In the genomic region with DNA sequence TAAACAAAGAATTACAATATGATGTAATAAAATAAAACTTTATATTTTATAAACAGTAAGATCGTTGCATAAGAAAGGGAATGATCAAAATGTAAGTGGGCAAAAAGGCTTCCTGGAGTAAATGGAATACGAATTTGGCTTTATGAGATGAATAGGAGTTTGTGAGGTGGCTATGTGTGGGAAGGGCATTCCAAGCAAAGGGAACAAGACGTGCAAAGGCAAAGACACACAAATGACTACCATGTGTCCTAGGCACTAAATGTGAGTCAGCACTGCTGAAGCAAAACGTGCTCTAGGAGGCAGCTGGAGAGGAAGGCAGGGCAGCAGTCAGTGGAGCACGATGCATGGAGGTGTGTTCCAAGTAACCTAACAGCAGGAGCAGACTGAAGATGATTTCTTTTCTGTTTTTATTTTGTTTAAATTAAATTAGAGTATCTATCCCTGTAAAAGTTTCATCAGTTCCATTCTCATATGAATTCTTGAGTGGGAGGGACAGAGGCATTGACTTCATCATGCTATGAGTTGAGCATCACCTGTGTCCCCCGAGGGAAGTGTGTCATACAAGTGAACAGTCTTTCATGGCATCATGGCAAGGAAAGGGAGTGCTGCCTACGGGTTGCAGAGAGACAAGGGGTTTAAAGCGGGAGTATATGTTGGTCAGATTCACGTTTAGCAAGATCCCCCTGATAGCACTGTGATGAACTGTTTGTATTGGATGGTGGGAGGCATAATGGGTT, we compare ENCODE assay signal across 17 cellular contexts. TPM values are rescaled to one million over a fixed set of nuclear protein-coding genes. Genes with fewer than 3 reads are reported as not detected.
DNase-seq lines count a peak whose midpoint lies in the region; ATAC-seq and TF ChIP-seq lines count a peak whose summit lies in the region.
"Had no signal": no experiment of that assay in that cellular context is flagged by ENCODE, and none has a peak within 500 bp of the region (broad histone marks: within the 10 kb centered on the region; RNA-seq: fewer than 3 reads in every experiment).

No MANE protein-coding gene starts in this region.

- peak; percentile 56 for ATAC-seq in IMR-90 (ENCODE audit: low read depth)
- no peak for ATAC-seq in memory B cell (ENCODE audit: low read depth)
- no peak for ATAC-seq in HG03097 (IDR thresholded peaks at IDR 0.05; ENCODE audit: low FRiP score, unreplicated experiment)
- ATAC-seq: HepG2 had no signal

- H4K91ac ChIP-seq in IMR-90 (ENCODE audit: insufficient read depth, low read depth, low read length) = peak overlapping the region; percentile 46; the same call in 1 of the 2 replicates

- H2BK5ac ChIP-seq in IMR-90 (ENCODE audit: low read depth, low read length, poor library complexity, severe bottlenecking) = peak overlapping the region; percentile 10

- H3K9me3 Mint-ChIP-seq in chondrocyte (ENCODE audit: low read depth) (no peaks in the 10 kb centered on the region), memory B cell (no peaks in the 10 kb centered on the region), Caco-2 (ENCODE audit: unreplicated experiment) (no peaks in the 10 kb centered on the region)
- H3K9me3 Mint-ChIP-seq: activated CD4-positive, alpha-beta memory T cell treated with anti-CD3 and anti-CD28 coated beads, Interleukin-2, amount 10 ng/mL, durations not matched to agents 7 days and 5 days; activated naive CD4-positive, alpha-beta T cell treated with anti-CD3 and anti-CD28 coated beads, Interleukin-2, amount 50 U/mL, for 24 hours; CD4-positive, alpha-beta T cell; stimulated activated naive CD8-positive, alpha-beta T cell treated with anti-CD3 and anti-CD28 coated beads, Interleukin-15, Interleukin-2, amounts not matched to agents 100 ng/mL and 50 ng/mL, for 24 hours had no signal

- H3K36me3 Mint-ChIP-seq in chondrocyte (ENCODE audit: low read depth) = no peaks in the 10 kb centered on the region
- no peaks in the 10 kb centered on the region for H3K36me3 Mint-ChIP-seq in memory B cell
- H3K36me3 Mint-ChIP-seq in Caco-2 (ENCODE audit: insufficient read depth, unreplicated experiment) = no peaks in the 10 kb centered on the region
- H3K36me3 Mint-ChIP-seq: activated naive CD4-positive, alpha-beta T cell treated with anti-CD3 and anti-CD28 coated beads, Interleukin-2, amount 50 U/mL, for 24 hours had no signal

- POLR2A ChIA-PET in IMR-90 (lab: Charles Lee; ENCODE audit: unreplicated experiment) = no interaction called here
- POLR2A ChIA-PET in Caco-2 (lab: Charles Lee) = no interaction called here

- H3K4me3 Mint-ChIP-seq in chondrocyte (ENCODE audit: unreplicated experiment) (no peak overlapping the region), memory B cell (no peak overlapping the region), Caco-2 (ENCODE audit: unreplicated experiment) (no peak overlapping the region)
- H3K4me3 Mint-ChIP-seq: activated CD4-positive, alpha-beta memory T cell treated with anti-CD3 and anti-CD28 coated beads, Interleukin-2, amount 10 ng/mL, durations not matched to agents 7 days and 5 days; activated naive CD4-positive, alpha-beta T cell treated with anti-CD3 and anti-CD28 coated beads, Interleukin-2, amount 50 U/mL, for 24 hours; CD4-positive, alpha-beta T cell; stimulated activated naive CD8-positive, alpha-beta T cell treated with anti-CD3 and anti-CD28 coated beads, Interleukin-15, Interleukin-2, amounts not matched to agents 100 ng/mL and 50 ng/mL, for 24 hours had no signal

- peak overlapping the region; percentile 64 for H4K5ac ChIP-seq in IMR-90 (ENCODE audit: low read depth, low read length)

- 93% methylated on average over 2 of the region's 9 CpGs; no CpG with 5 or more reads in 1 of the 2 experiments for WGBS in IMR-90 (ENCODE audit: extremely low coverage in 2 of 2, insufficient read length in 1 of 2), 2 experiments

- no peaks in the 10 kb centered on the region for H3K27me3 Mint-ChIP-seq in chondrocyte (ENCODE audit: low read depth)
- no peaks in the 10 kb centered on the region for H3K27me3 Mint-ChIP-seq in memory B cell
- H3K27me3 Mint-ChIP-seq in Caco-2 (ENCODE audit: insufficient read depth, unreplicated experiment) = no peaks in the 10 kb centered on the region
- H3K27me3 Mint-ChIP-seq: activated CD4-positive, alpha-beta memory T cell treated with anti-CD3 and anti-CD28 coated beads, Interleukin-2, amount 10 ng/mL, durations not matched to agents 7 days and 5 days; activated naive CD4-positive, alpha-beta T cell treated with anti-CD3 and anti-CD28 coated beads, Interleukin-2, amount 50 U/mL, for 24 hours; CD4-positive, alpha-beta T cell; stimulated activated naive CD8-positive, alpha-beta T cell treated with anti-CD3 and anti-CD28 coated beads, Interleukin-15, Interleukin-2, amounts not matched to agents 100 ng/mL and 50 ng/mL, for 24 hours had no signal

- H3K9me3 ChIP-seq in IMR-90 (ENCODE audit: control insufficient read depth, insufficient read depth, low read length) = no peaks in the 10 kb centered on the region
- no peaks in the 10 kb centered on the region for H3K9me3 ChIP-seq in Caco-2

- H3K18ac ChIP-seq in IMR-90 (ENCODE audit: low read depth, low read length) = peak overlapping the region; percentile 74

- dilution Hi-C loops in IMR-90 (cut with HindIII; ENCODE audit: low sequenced_read_pairs, unreplicated experiment) = no loop called here

- H3K14ac ChIP-seq in IMR-90 (replicated peaks; ENCODE audit: low read depth, low read length) = no peak overlapping the region

- BruUV-seq in IMR-90 (replicated peaks; lab: Mats Ljungman, UMichigan) (no TSS peak), Caco-2 (replicated peaks; lab: Mats Ljungman, UMichigan) (no TSS peak)

- intact Hi-C loops in IMR-90 (cut with micrococcal nuclease) = no loop called here
- intact Hi-C loops in Caco-2 (cut with micrococcal nuclease; ENCODE audit: unreplicated experiment) = no loop called here

- no peak overlapping the region for H2AFZ ChIP-seq in IMR-90 (replicated peaks; ENCODE audit: low read length, poor library complexity)

- H3K27ac Mint-ChIP-seq in chondrocyte (ENCODE audit: unreplicated experiment) (peak overlapping the region; percentile 87), memory B cell (peak overlapping the region; percentile 76), Caco-2 (ENCODE audit: unreplicated experiment) (no peak overlapping the region)
- H3K27ac Mint-ChIP-seq: activated CD4-positive, alpha-beta memory T cell treated with anti-CD3 and anti-CD28 coated beads, Interleukin-2, amount 10 ng/mL, durations not matched to agents 7 days and 5 days; activated naive CD4-positive, alpha-beta T cell treated with anti-CD3 and anti-CD28 coated beads, Interleukin-2, amount 50 U/mL, for 24 hours; CD4-positive, alpha-beta T cell had no signal

- H3K23ac ChIP-seq in IMR-90 (ENCODE audit: low read depth, low read length) = no peak overlapping the region

- H3K4me1 ChIP-seq in IMR-90 (ENCODE audit: control insufficient read depth, insufficient read depth, low read length) (peaks cover 6% of the 10 kb centered on the region), Caco-2 (no peaks in the 10 kb centered on the region)

- peak overlapping the region; percentile 38; the same call in 1 of the 2 replicates for H3K4ac ChIP-seq in IMR-90 (ENCODE audit: low read depth, low read length)

- no peak for TF ChIP-seq RAD21 in IMR-90 (IDR thresholded peaks at IDR 0.05; ENCODE audit: low read length)

- H3K9me1 ChIP-seq in IMR-90 (ENCODE audit: insufficient read depth, low read length) = no peaks in the 10 kb centered on the region; the same call in 1 of the 2 replicates

- H3K27ac ChIP-seq in IMR-90 (ENCODE audit: insufficient read depth, low read length) (peak overlapping the region; percentile 27; the same call in 1 of the 2 replicates), coronary artery (no peak overlapping the region)

- H3K4me2 ChIP-seq in IMR-90 (ENCODE audit: low read depth, low read length) = peak overlapping the region; percentile 20; the same call in 1 of the 2 replicates

- H3K9ac ChIP-seq in IMR-90 (ENCODE audit: low read depth, low read length) = no peak overlapping the region

- no peak overlapping the region for H3K56ac ChIP-seq in IMR-90 (ENCODE audit: extremely low read depth, insufficient read depth, low read length)

- H3K36me3 ChIP-seq in IMR-90 (ENCODE audit: control insufficient read depth, insufficient read depth, low read length) = no peaks in the 10 kb centered on the region
- no peaks in the 10 kb centered on the region for H3K36me3 ChIP-seq in Caco-2 (ENCODE audit: control insufficient read depth, insufficient read depth, low read length)

- H2BK15ac ChIP-seq in IMR-90 (ENCODE audit: low read depth, low read length) = peak overlapping the region; percentile 45; the same call in 1 of the 3 replicates

- no peak for TF ChIP-seq POLR2A in IMR-90 (IDR thresholded peaks at IDR 0.05; ENCODE audit: low read depth, low read length)

- no peak overlapping the region for H2AK9ac ChIP-seq in IMR-90 (replicated peaks; ENCODE audit: low read depth, low read length, poor library complexity)

- peak overlapping the region; percentile 30; the same call in 1 of the 2 replicates for H2BK20ac ChIP-seq in IMR-90 (ENCODE audit: low read depth, low read length)

- peak overlapping the region; percentile 31; the same call in 1 of the 2 replicates for H2AK5ac ChIP-seq in IMR-90 (ENCODE audit: low read depth, low read length)

- TF ChIP-seq CTCF in IMR-90 (conservative IDR thresholded peaks at IDR 0.05; ENCODE audit: low read depth, low read length) = no peak
- no peak for TF ChIP-seq CTCF in chondrocyte (IDR thresholded peaks at IDR 0.05)
- no peak for TF ChIP-seq CTCF in Caco-2 (IDR thresholded peaks at IDR 0.05; ENCODE audit: insufficient read depth in 1 of 2, low read depth in 1 of 2, low read length in 1 of 2, severe bottlenecking in 1 of 2, unreplicated experiment in 1 of 2)
- TF ChIP-seq CTCF in coronary artery (IDR thresholded peaks at IDR 0.05) = no peak

- no peaks in the 10 kb centered on the region for H4K20me1 ChIP-seq in IMR-90 (ENCODE audit: insufficient read depth, low read length)

- H3K4me1 Mint-ChIP-seq in chondrocyte (ENCODE audit: low read depth) = peaks cover 49% of the 10 kb centered on the region
- peaks cover 27% of the 10 kb centered on the region for H3K4me1 Mint-ChIP-seq in memory B cell
- H3K4me1 Mint-ChIP-seq in Caco-2 (ENCODE audit: low read depth, unreplicated experiment) = no peaks in the 10 kb centered on the region

- no peaks in the 10 kb centered on the region for H3K79me1 ChIP-seq in IMR-90 (ENCODE audit: low read depth in 1 of 2, low read length in 2 of 2)

- H4K8ac ChIP-seq in IMR-90 (ENCODE audit: low read depth in 2 of 2, low read length in 2 of 2) = peak overlapping the region in 1 of 2 experiments; percentile 16; a peak in 1 of 4 replicates

- CTCF ChIA-PET in IMR-90 (lab: Yijun Ruan, JAX) (no interaction called here), Caco-2 (lab: Charles Lee) (no interaction called here)

- H3K4me3 ChIP-seq in IMR-90 (ENCODE audit: insufficient read depth, low read depth, low read length) = no peak overlapping the region
- H3K4me3 ChIP-seq in Caco-2 (ENCODE audit: low read depth, low read length) = no peak overlapping the region
- H3K4me3 ChIP-seq in coronary artery = no peak overlapping the region

- DNase-seq in DMS79 (lab: John Stamatoyannopoulos, UW) (peak; percentile 25), IMR-90 (peak; percentile 68), chondrocyte (ENCODE audit: low spot score) (no peak), memory B cell (ENCODE audit: low spot score in 2 of 2) (no peak), Caco-2 (no peak), coronary artery (ENCODE audit: low spot score) (no peak), AML-193 (lab: John Stamatoyannopoulos, UW) (no peak)
- DNase-seq: activated CD4-positive, alpha-beta memory T cell treated with anti-CD3 and anti-CD28 coated beads, Interleukin-2, amount 10 ng/mL, durations not matched to agents 7 days and 5 days; CD4-positive, alpha-beta T cell; NCI-H1930; posterior cingulate gyrus; stimulated activated CD4-positive, alpha-beta T cell treated with anti-CD3 and anti-CD28 coated beads, Interleukin-2, amount 100 ng/mL, for 24 hours; T-helper 1 cell had no signal

- H2BK120ac ChIP-seq in IMR-90 (ENCODE audit: low read depth, low read length) = peak overlapping the region; percentile 1; the same call in 1 of the 2 replicates

- in situ Hi-C loops in IMR-90 (cut with MboI; ENCODE audit: low sequenced_read_pairs) = no loop called here

- H3K27me3 ChIP-seq in IMR-90 (ENCODE audit: control insufficient read depth, insufficient read depth, low read length) = no peaks in the 10 kb centered on the region
- no peaks in the 10 kb centered on the region for H3K27me3 ChIP-seq in Caco-2 (replicated peaks; ENCODE audit: control insufficient read depth, insufficient read depth, low read length)

RNA-seq across cellular contexts. Expression of gene HIF1A, which starts 52.9 kb away (rescaled TPM):
- 301 and 493 TPM in 2 replicates for total RNA-seq in IMR-90 (2012; rRNA removed)
- polyA plus RNA-seq in IMR-90 (2012; rRNA removed) = 86.9 and 128 TPM in 2 replicates
- 20.1 and 33.1 TPM in 2 replicates for polyA plus RNA-seq in IMR-90 (2012; cell fraction: cytosol; rRNA removed)
- 16.8 and 161 TPM in 2 replicates for polyA plus RNA-seq in IMR-90 (2012; cell fraction: nucleus; rRNA removed; ENCODE audit: low replicate concordance)
- total RNA-seq in chondrocyte = 466 to 676 TPM (median 660 TPM) in 3 replicates
- 125 and 127 TPM in 2 replicates for total RNA-seq in Caco-2 (2022)

Comparison
In these comparisons a context has a peak if more than half of its experiments do, and no peak if none do; other contexts are left out.
1. DNase-seq: peak in DMS79 (single experiment) and IMR-90 (single experiment); none in chondrocyte (single experiment), memory B cell (0 of 2), Caco-2 (0 of 2), coronary artery (single experiment) and AML-193 (0 of 2).